Comparison of ENCODE assay signal across 8 cellular contexts in genomic region chr10:73495226-73495883, GRCh38. TPM values are rescaled to one million over a fixed set of nuclear protein-coding genes. Genes with fewer than 3 reads are reported as not detected.
DNase-seq lines count a peak whose midpoint lies in the region; ATAC-seq, FAIRE-seq and TF ChIP-seq lines count a peak whose summit lies in the region.

No MANE protein-coding gene starts in this region.

- peak in 1 of 2 experiments; percentile 67; a peak in 1 of 3 replicates for TF ChIP-seq POLR2A in H1 (IDR thresholded peaks at IDR 0.05; ENCODE audit: control extremely low read depth in 1 of 2, low read depth in 2 of 2, low read length in 2 of 2)

- H3K4me1 Mint-ChIP-seq in mesothelial cell of epicardium, result peaks cover 37% of the 10 kb centered on the region

- TF ChIP-seq RAD21 in H1 (IDR thresholded peaks at IDR 0.05 in 1 of 2, conservative IDR thresholded peaks at IDR 0.05 in 1 of 2; ENCODE audit: low read depth in 2 of 2, low read length in 2 of 2), result no peak

- no peak overlapping the region for H2BK15ac ChIP-seq in H1 (ENCODE audit: low read length)

- 0 out of 2 replicates have a peak overlapping the region, but pooled peaks have one; percentile 71 for H3K27ac ChIP-seq in H1 (ENCODE audit: low read depth, low read length)

- H3K79me1 ChIP-seq in H1 (ENCODE audit: low read depth, low read length), result no peaks in the 10 kb centered on the region

- H2BK20ac ChIP-seq in H1 (ENCODE audit: low read length), result no peak overlapping the region

- peak overlapping the region; percentile 65; the same call in 1 of the 2 replicates for H3K18ac ChIP-seq in H1 (ENCODE audit: extremely low read depth, low read length)

- H4K5ac ChIP-seq in H1 (ENCODE audit: insufficient read length, low read depth, low read length), result peak overlapping the region; percentile 62

- no peaks in the 10 kb centered on the region for H4K20me1 ChIP-seq in H1 (replicated peaks in 1 of 2; ENCODE audit: control insufficient read depth in 1 of 2, insufficient read depth in 2 of 2, low read length in 2 of 2)

- H3K36me3 Mint-ChIP-seq in mesothelial cell of epicardium, result peaks cover 4% of the 10 kb centered on the region

- no peak overlapping the region for H2AK5ac ChIP-seq in H1 (ENCODE audit: low read depth, low read length)

- CTCF ChIA-PET in H1 (lab: Charles Lee; ENCODE audit: partially characterized antibody), result interaction anchor here (0.6 kb wide), 1 partner anchor 532 kb away, joined by 4 read pairs; no protein-coding TSS in a partner anchor

- H3K4me3 Mint-ChIP-seq in mesothelial cell of epicardium, result peak overlapping the region; percentile 97

- peak overlapping the region; percentile 59 to 82 for H3K4me2 ChIP-seq in H1 (ENCODE audit: insufficient read depth in 1 of 2, low read depth in 2 of 2, low read length in 2 of 2)

- no peak overlapping the region for H2BK120ac ChIP-seq in H1 (replicated peaks; ENCODE audit: low read depth, low read length)

- H3K9me3 ChIP-seq in H1 (ENCODE audit: insufficient read depth in 2 of 2, low read depth in 1 of 2, low read length in 1 of 2), result no peaks in the 10 kb centered on the region

- peak overlapping the region; percentile 98 for H3K27ac Mint-ChIP-seq in mesothelial cell of epicardium

- TF ChIP-seq CTCF in H1 (IDR thresholded peaks at IDR 0.05; ENCODE audit: control extremely low read depth in 1 of 3, insufficient read depth in 1 of 3, low read depth in 1 of 3, low read length in 3 of 3) (no peak), mesothelial cell of epicardium (IDR thresholded peaks at IDR 0.05; ENCODE audit: unreplicated experiment) (no peak)

- peak overlapping the region; percentile 51 for H3K56ac ChIP-seq in H1 (replicated peaks; ENCODE audit: insufficient read length, low read depth, low read length)

- no peak overlapping the region; the same call in 1 of the 2 replicates for H2AFZ ChIP-seq in H1 (ENCODE audit: low read length)

- 1% methylated on average over 35 of the region's 55 CpGs; no CpG with 5 or more reads in 1 of the 2 experiments for WGBS in H1 (ENCODE audit: extremely low coverage in 1 of 2, insufficient coverage in 1 of 2, insufficient read length in 1 of 2, insufficient replicate concordance in 2 of 2, low coverage in 1 of 2, low lambda C conversion rate in 2 of 2, missing lambda C conversion rate in 1 of 2), 2 experiments

- no peak overlapping the region for H2BK12ac ChIP-seq in H1 (ENCODE audit: low read depth, low read length)

- H4K91ac ChIP-seq in H1 (replicated peaks; ENCODE audit: insufficient read length, low read length), result no peak overlapping the region

- H3K36me3 ChIP-seq in H1 (ENCODE audit: control insufficient read depth in 2 of 4, insufficient read depth in 4 of 4, low read length in 3 of 4), result peaks cover 9 to 19% (median 14%) of the 10 kb centered on the region in 4 experiments; a peak in 5 of 8 replicates

- no peak overlapping the region for H3K23ac ChIP-seq in H1 (ENCODE audit: insufficient read length)

- H3K9me3 Mint-ChIP-seq in mesothelial cell of epicardium, result no peaks in the 10 kb centered on the region

- H2BK5ac ChIP-seq in H1 (ENCODE audit: low read depth, low read length), result no peak overlapping the region

- H3K9ac ChIP-seq in H1 (replicated peaks in 1 of 4; ENCODE audit: extremely low read depth in 1 of 4, low read depth in 3 of 4, low read length in 3 of 4), result peak overlapping the region; percentile 37 to 75 (median 54)

- no peak for TF ChIP-seq EP300 in H1 (IDR thresholded peaks at IDR 0.05; ENCODE audit: borderline replicate concordance in 1 of 2, low read depth in 2 of 2, low read length in 2 of 2)

- peaks cover 0 to 44% of the 10 kb centered on the region in 2 experiments; a peak in 3 of 4 replicates for H3K79me2 ChIP-seq in H1 (ENCODE audit: control insufficient read depth in 1 of 2, insufficient read depth in 2 of 2, low read length in 2 of 2)

- no peaks in the 10 kb centered on the region; the same call in 1 of the 2 replicates for H3K23me2 ChIP-seq in H1 (ENCODE audit: low read depth, low read length)

- no peak for FAIRE-seq in H1 (lab: Jason Lieb, UNC)

- DNase-seq in CD1c-positive myeloid dendritic cell (ENCODE audit: extremely low spot score) (peak; percentile 94), NOMO-1 (lab: John Stamatoyannopoulos, UW; ENCODE audit: unreplicated experiment in 2 of 2) (peak; percentile 82 to 94), H1 (ENCODE audit: low read depth in 1 of 2, low spot score in 2 of 2) (peak; percentile 21 to 74), mesothelial cell of epicardium (ENCODE audit: low spot score in 2 of 2, unreplicated experiment in 2 of 2) (peak; percentile 48 to 73)
- DNase-seq in activated CD8-positive, alpha-beta memory T cell treated with anti-CD3 and anti-CD28 coated beads for 48 hours (ENCODE audit: low read depth in 2 of 3, low spot score in 2 of 3), result peak; percentile 72 to 85 (median 74)
- peak; percentile 83 to 87 for DNase-seq in stimulated activated CD8-positive, alpha-beta memory T cell treated with anti-CD3 and anti-CD28 coated beads, Interleukin-15, amount 100 ng/mL, for 48 hours (ENCODE audit: low read depth in 2 of 2)

- ATAC-seq in GM19328 (IDR thresholded peaks at IDR 0.05; ENCODE audit: unreplicated experiment), result peak; percentile 90
- peak; percentile 90 for ATAC-seq in HG03460 (IDR thresholded peaks at IDR 0.05; ENCODE audit: unreplicated experiment)

- H3K4ac ChIP-seq in H1 (replicated peaks; ENCODE audit: insufficient read length, low read depth, low read length), result no peak overlapping the region

- peaks cover 4 to 5% (median 4%) of the 10 kb centered on the region in 4 experiments; a peak in 6 of 7 replicates for H3K4me1 ChIP-seq in H1 (replicated peaks in 1 of 4; ENCODE audit: control insufficient read depth in 3 of 4, insufficient read depth in 4 of 4, low read length in 3 of 4)

- H3K14ac ChIP-seq in H1 (ENCODE audit: insufficient read length), result no peak overlapping the region

- H3K27me3 ChIP-seq in H1 (replicated peaks in 1 of 4; ENCODE audit: control insufficient read depth in 3 of 4, extremely low read depth in 1 of 4, insufficient read depth in 3 of 4, low read length in 3 of 4), result no peaks in the 10 kb centered on the region

- H3K27me3 Mint-ChIP-seq in mesothelial cell of epicardium (ENCODE audit: low read depth), result no peaks in the 10 kb centered on the region

- peak overlapping the region; percentile 45 for H4K8ac ChIP-seq in H1 (ENCODE audit: extremely low read depth, insufficient read depth, low read length)

- peak overlapping the region; percentile 70 to 97 (median 84) for H3K4me3 ChIP-seq in H1 (ENCODE audit: extremely low read depth in 1 of 4, insufficient read depth in 2 of 4, low read depth in 3 of 4, low read length in 4 of 4)

- POLR2A ChIA-PET in H1 (lab: Charles Lee; ENCODE audit: partially characterized antibody), result interaction anchor here (0.8 to 3.3 kb wide), 12 partner anchors 9 to 249 kb away, joined by 3 to 12 read pairs (median 6); partner anchors contain the start of genes ANXA7 and DNAJC9

TF ChIP-seq in H1, 55 proteins besides CTCF, POLR2A, EP300 and RAD21:
- TF ChIP-seq RXRA (IDR thresholded peaks at IDR 0.05; ENCODE audit: insufficient read depth, low read depth, low read length), result no peak
- TF ChIP-seq SIN3A (conservative IDR thresholded peaks at IDR 0.05 in 1 of 2, IDR thresholded peaks at IDR 0.05 in 1 of 2; ENCODE audit: low read depth in 1 of 2, low read length in 2 of 2), result peak; percentile 63 to 70; a peak in 3 of 4 replicates
- 0 out of 2 replicates have a peak, but pooled peaks have one; percentile 42 for TF ChIP-seq TAF1 (IDR thresholded peaks at IDR 0.05; ENCODE audit: low read depth, low read length)
- 0 out of 4 replicates have a peak, but pooled peaks have one; percentile 31 to 57 for TF ChIP-seq HDAC2 (IDR thresholded peaks at IDR 0.05; ENCODE audit: borderline replicate concordance in 1 of 2, low read depth in 2 of 2, low read length in 2 of 2)
- TF ChIP-seq SP4 (IDR thresholded peaks at IDR 0.05; ENCODE audit: low read length), result 0 out of 2 replicates have a peak, but pooled peaks have one; percentile 2
- peak; percentile 64 for TF ChIP-seq ASH2L (IDR thresholded peaks at IDR 0.05; ENCODE audit: low read length)
- TF ChIP-seq E2F6 (IDR thresholded peaks at IDR 0.05), result no peak
- TF ChIP-seq PHF8 (conservative IDR thresholded peaks at IDR 0.05; ENCODE audit: low read depth, low read length), result peak; percentile 65; the same call in 1 of the 2 replicates

RNA-seq across cellular contexts. Expression of gene PPP3CB, which starts 0.5 kb away (rescaled TPM):
- 32.3 and 36.3 TPM in 2 replicates for total RNA-seq in H1 (2021; fragmentation: NEBNext Ultra II Directional; extraction: Animal tissue kit (Norgen Biotek cat#: 25700))
- 8.2 and 10.5 TPM in 2 replicates for polyA plus RNA-seq in H1 (2011; rRNA removed)
- 16.0 TPM for polyA plus RNA-seq in H1 (2011; cell fraction: cytosol; rRNA removed)
- polyA plus RNA-seq in H1 (2011; cell fraction: nucleus; rRNA removed), result 5.3 TPM
- 24.3 to 38.3 TPM (median 26.4 TPM) in 4 replicates for polyA plus RNA-seq in H1 (2012, experiment 1 of 2)
- polyA plus RNA-seq in H1 (2012, experiment 2 of 2), result 9.8 TPM
- 21.7 TPM for polyA plus RNA-seq in H1 (2013, experiment 1 of 2)
- polyA plus RNA-seq in H1 (2013, experiment 2 of 2), result 21.6 TPM
- polyA minus RNA-seq in H1 (2011; rRNA and poly(A)+ RNA removed), result 15.8 and 24.4 TPM in 2 replicates
- 15.9 TPM for polyA minus RNA-seq in H1 (2011; cell fraction: cytosol; rRNA and poly(A)+ RNA removed)
- 15.4 TPM for polyA minus RNA-seq in H1 (2011; cell fraction: nucleus; rRNA and poly(A)+ RNA removed)
- total RNA-seq in mesothelial cell of epicardium, result 49.9 to 50.7 TPM (median 49.9 TPM) in 3 replicates

Comparison
In these comparisons a context has a peak if more than half of its experiments do, and no peak if none do; other contexts are left out.
1. Peak in every context shown above with its lines: DNase-seq, ATAC-seq, H3K4me3 ChIP-seq and H3K27ac ChIP-seq.